In the genomic region with DNA sequence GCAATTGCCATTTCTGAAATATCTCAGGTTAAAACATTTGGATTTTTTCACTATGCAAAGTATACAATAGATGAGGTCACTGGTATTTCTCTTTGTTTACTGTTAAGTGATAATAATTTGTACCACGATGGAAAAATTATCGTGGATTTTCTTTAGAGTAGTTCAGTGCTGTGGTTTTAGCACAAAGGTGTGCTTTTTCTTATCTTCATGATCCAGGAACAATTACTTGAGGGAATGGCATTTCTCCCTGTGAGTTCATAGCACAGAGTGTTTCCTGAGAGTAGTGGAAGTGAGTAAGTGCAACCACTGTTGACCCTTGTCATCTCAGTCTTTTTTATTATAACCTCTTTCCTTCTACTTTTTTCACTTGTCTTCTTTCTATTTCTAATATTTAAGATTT, we compare ENCODE assay signal across 1 cellular context.
TF ChIP-seq lines count a peak whose summit lies in the region.

No MANE protein-coding gene starts in this region.

TF ChIP-seq in SK-N-SH treated with all-trans-retinoic acid at 6 μM for 48 hours, 23 proteins besides CTCF, POLR2A, EP300 and RAD21 (continued from another document):
- TF ChIP-seq CREB5 (CRISPR knock-in tag; IDR thresholded peaks at IDR 0.05; ENCODE audit: low read depth) (no peak), GLIS3 (CRISPR knock-in tag; IDR thresholded peaks at IDR 0.05) (no peak), ZNF565 (CRISPR knock-in tag; conservative IDR thresholded peaks at IDR 0.05; ENCODE audit: low read depth) (no peak), ZFP30 (CRISPR knock-in tag; IDR thresholded peaks at IDR 0.05) (no peak)
TF ChIP-seq in SK-N-SH treated with all-trans-retinoic acid at 6 μM for 48 hours: peak in this region for 0.
